1 cellular context compared by ENCODE assay signal in the genomic region with DNA sequence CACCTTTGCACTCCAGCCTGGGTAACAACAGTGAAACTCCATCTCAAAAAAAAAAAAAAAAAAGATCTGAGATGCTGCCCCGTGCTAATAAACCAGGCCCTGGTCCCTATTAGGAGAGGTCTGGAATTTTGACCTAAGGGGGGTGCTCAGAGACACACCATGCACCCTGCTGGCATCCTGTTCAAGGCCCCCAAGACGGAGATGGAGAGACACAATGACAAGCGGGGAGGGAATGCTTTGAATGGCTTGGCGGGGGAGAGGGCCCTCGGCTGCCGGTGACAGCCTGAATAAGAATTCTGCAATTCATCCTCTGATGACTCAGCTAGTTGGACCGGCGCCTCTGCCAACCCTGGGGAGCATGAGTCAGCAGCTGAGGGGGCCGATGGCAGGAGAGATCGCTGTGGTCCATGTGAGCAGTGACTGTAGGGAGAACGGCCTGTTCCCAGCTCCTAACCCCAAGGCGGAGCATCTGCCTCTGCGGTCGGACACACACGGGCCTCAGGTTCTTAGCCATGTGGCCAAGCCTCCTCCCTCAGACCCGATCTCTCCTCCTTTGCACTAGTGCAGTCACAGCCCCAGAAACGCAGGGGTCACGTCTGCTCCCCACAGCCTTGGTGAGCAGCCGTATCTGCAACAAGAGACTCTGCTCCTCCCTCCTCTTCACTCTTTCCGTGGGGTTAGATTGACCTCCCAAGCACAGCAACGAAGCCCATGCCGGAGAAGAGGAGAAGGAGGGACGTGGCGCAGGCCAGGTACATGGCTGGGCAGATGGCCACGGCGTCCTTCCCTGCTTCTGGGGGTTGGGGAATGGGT.
A peak's percentile ranks its signal among the peaks of the same experiment; 100 is the strongest.
TF ChIP-seq lines count a peak whose summit lies in the region.

No MANE protein-coding gene starts in this region.

TF ChIP-seq in HepG2, 621 proteins besides CTCF, POLR2A, EP300 and RAD21 (continued from another document and continues in another):
- TF ChIP-seq, protein P1, sequence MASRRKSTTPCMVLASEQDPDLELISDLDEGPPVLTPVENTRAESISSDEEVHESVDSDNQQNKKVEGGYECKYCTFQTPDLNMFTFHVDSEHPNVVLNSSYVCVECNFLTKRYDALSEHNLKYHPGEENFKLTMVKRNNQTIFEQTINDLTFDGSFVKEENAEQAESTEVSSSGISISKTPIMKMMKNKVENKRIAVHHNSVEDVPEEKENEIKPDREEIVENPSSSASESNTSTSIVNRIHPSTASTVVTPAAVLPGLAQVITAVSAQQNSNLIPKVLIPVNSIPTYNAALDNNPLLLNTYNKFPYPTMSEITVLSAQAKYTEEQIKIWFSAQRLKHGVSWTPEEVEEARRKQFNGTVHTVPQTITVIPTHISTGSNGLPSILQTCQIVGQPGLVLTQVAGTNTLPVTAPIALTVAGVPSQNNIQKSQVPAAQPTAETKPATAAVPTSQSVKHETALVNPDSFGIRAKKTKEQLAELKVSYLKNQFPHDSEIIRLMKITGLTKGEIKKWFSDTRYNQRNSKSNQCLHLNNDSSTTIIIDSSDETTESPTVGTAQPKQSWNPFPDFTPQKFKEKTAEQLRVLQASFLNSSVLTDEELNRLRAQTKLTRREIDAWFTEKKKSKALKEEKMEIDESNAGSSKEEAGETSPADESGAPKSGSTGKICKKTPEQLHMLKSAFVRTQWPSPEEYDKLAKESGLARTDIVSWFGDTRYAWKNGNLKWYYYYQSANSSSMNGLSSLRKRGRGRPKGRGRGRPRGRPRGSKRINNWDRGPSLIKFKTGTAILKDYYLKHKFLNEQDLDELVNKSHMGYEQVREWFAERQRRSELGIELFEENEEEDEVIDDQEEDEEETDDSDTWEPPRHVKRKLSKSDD (CRISPR knock-in tag; IDR thresholded peaks at IDR 0.05; ENCODE audit: low read depth) = no peak
- TF ChIP-seq ZNF607 (CRISPR knock-in tag; IDR thresholded peaks at IDR 0.05; ENCODE audit: borderline replicate concordance) (no peak), SP2 (CRISPR knock-in tag; IDR thresholded peaks at IDR 0.05) (no peak), ZNF138 (CRISPR knock-in tag; IDR thresholded peaks at IDR 0.05; ENCODE audit: low read depth) (no peak), KAT2B (IDR thresholded peaks at IDR 0.05; ENCODE audit: borderline replicate concordance, low read depth, low read length) (no peak), ZNF615 (CRISPR knock-in tag; IDR thresholded peaks at IDR 0.05; ENCODE audit: borderline replicate concordance) (no peak), ETV6 (CRISPR knock-in tag; conservative IDR thresholded peaks at IDR 0.05) (no peak), SP4 (CRISPR knock-in tag; IDR thresholded peaks at IDR 0.05) (no peak), KLF15 (CRISPR knock-in tag; IDR thresholded peaks at IDR 0.05; ENCODE audit: borderline replicate concordance) (no peak), WIZ (CRISPR knock-in tag; IDR thresholded peaks at IDR 0.05) (no peak), SALL2 (CRISPR knock-in tag; IDR thresholded peaks at IDR 0.05) (peak; percentile 83), THAP11 (CRISPR knock-in tag; IDR thresholded peaks at IDR 0.05) (peak; percentile 65; the same call in 1 of the 2 replicates), PHF8 (CRISPR knock-in tag; IDR thresholded peaks at IDR 0.05) (no peak; the same call in 1 of the 2 replicates), HOXA5 (CRISPR knock-in tag; IDR thresholded peaks at IDR 0.05) (no peak), ZNF354B (CRISPR knock-in tag; IDR thresholded peaks at IDR 0.05) (no peak), MATR3 (CRISPR knock-in tag; IDR thresholded peaks at IDR 0.05) (no peak), ZNF552 (CRISPR knock-in tag; IDR thresholded peaks at IDR 0.05; ENCODE audit: borderline replicate concordance) (no peak), ZNF124 (CRISPR knock-in tag; IDR thresholded peaks at IDR 0.05) (0 out of 2 replicates have a peak, but pooled peaks have one; percentile 46), ZNF143 (CRISPR knock-in tag; IDR thresholded peaks at IDR 0.05) (peak; percentile 41; the same call in 1 of the 2 replicates), ZFYVE20 (CRISPR knock-in tag; IDR thresholded peaks at IDR 0.05; ENCODE audit: borderline replicate concordance, low read depth) (no peak), GATA4 (IDR thresholded peaks at IDR 0.05; ENCODE audit: borderline replicate concordance, low read depth) (no peak), U2AF2 (IDR thresholded peaks at IDR 0.05; ENCODE audit: low read depth, low read length) (no peak), GZF1 (CRISPR knock-in tag; IDR thresholded peaks at IDR 0.05) (no peak), ZNF275 (CRISPR knock-in tag; IDR thresholded peaks at IDR 0.05; ENCODE audit: borderline replicate concordance) (no peak), ZNF121 (CRISPR knock-in tag; IDR thresholded peaks at IDR 0.05) (peak; percentile 37; the same call in 1 of the 2 replicates), JUN (CRISPR knock-in tag; IDR thresholded peaks at IDR 0.05) (no peak), ARNT (IDR thresholded peaks at IDR 0.05) (no peak), FOSL1 (CRISPR knock-in tag; IDR thresholded peaks at IDR 0.05; ENCODE audit: borderline replicate concordance) (peak; percentile 64), ZNF761 (CRISPR knock-in tag; conservative IDR thresholded peaks at IDR 0.05) (no peak), ZKSCAN8 (CRISPR knock-in tag; IDR thresholded peaks at IDR 0.05; ENCODE audit: borderline replicate concordance) (no peak), RAD51 (IDR thresholded peaks at IDR 0.05; ENCODE audit: borderline replicate concordance) (no peak), RARA (CRISPR knock-in tag; IDR thresholded peaks at IDR 0.05) (peak; percentile 65; the same call in 1 of the 2 replicates)
- TF ChIP-seq, protein P2, sequence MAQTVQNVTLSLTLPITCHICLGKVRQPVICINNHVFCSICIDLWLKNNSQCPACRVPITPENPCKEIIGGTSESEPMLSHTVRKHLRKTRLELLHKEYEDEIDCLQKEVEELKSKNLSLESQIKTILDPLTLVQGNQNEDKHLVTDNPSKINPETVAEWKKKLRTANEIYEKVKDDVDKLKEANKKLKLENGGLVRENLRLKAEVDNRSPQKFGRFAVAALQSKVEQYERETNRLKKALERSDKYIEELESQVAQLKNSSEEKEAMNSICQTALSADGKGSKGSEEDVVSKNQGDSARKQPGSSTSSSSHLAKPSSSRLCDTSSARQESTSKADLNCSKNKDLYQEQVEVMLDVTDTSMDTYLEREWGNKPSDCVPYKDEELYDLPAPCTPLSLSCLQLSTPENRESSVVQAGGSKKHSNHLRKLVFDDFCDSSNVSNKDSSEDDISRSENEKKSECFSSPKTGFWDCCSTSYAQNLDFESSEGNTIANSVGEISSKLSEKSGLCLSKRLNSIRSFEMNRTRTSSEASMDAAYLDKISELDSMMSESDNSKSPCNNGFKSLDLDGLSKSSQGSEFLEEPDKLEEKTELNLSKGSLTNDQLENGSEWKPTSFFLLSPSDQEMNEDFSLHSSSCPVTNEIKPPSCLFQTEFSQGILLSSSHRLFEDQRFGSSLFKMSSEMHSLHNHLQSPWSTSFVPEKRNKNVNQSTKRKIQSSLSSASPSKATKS (CRISPR knock-in tag; IDR thresholded peaks at IDR 0.05) = no peak
- TF ChIP-seq, protein P3, sequence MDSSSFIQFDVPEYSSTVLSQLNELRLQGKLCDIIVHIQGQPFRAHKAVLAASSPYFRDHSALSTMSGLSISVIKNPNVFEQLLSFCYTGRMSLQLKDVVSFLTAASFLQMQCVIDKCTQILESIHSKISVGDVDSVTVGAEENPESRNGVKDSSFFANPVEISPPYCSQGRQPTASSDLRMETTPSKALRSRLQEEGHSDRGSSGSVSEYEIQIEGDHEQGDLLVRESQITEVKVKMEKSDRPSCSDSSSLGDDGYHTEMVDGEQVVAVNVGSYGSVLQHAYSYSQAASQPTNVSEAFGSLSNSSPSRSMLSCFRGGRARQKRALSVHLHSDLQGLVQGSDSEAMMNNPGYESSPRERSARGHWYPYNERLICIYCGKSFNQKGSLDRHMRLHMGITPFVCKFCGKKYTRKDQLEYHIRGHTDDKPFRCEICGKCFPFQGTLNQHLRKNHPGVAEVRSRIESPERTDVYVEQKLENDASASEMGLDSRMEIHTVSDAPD (CRISPR knock-in tag; IDR thresholded peaks at IDR 0.05) = no peak
- TF ChIP-seq, protein P4, sequence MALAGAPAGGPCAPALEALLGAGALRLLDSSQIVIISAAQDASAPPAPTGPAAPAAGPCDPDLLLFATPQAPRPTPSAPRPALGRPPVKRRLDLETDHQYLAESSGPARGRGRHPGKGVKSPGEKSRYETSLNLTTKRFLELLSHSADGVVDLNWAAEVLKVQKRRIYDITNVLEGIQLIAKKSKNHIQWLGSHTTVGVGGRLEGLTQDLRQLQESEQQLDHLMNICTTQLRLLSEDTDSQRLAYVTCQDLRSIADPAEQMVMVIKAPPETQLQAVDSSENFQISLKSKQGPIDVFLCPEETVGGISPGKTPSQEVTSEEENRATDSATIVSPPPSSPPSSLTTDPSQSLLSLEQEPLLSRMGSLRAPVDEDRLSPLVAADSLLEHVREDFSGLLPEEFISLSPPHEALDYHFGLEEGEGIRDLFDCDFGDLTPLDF (CRISPR knock-in tag; IDR thresholded peaks at IDR 0.05) = no peak
- TF ChIP-seq, protein P5, sequence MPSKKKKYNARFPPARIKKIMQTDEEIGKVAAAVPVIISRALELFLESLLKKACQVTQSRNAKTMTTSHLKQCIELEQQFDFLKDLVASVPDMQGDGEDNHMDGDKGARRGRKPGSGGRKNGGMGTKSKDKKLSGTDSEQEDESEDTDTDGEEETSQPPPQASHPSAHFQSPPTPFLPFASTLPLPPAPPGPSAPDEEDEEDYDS (CRISPR knock-in tag; IDR thresholded peaks at IDR 0.05) = peak; percentile 27; the same call in 1 of the 2 replicates
- TF ChIP-seq, protein P6, sequence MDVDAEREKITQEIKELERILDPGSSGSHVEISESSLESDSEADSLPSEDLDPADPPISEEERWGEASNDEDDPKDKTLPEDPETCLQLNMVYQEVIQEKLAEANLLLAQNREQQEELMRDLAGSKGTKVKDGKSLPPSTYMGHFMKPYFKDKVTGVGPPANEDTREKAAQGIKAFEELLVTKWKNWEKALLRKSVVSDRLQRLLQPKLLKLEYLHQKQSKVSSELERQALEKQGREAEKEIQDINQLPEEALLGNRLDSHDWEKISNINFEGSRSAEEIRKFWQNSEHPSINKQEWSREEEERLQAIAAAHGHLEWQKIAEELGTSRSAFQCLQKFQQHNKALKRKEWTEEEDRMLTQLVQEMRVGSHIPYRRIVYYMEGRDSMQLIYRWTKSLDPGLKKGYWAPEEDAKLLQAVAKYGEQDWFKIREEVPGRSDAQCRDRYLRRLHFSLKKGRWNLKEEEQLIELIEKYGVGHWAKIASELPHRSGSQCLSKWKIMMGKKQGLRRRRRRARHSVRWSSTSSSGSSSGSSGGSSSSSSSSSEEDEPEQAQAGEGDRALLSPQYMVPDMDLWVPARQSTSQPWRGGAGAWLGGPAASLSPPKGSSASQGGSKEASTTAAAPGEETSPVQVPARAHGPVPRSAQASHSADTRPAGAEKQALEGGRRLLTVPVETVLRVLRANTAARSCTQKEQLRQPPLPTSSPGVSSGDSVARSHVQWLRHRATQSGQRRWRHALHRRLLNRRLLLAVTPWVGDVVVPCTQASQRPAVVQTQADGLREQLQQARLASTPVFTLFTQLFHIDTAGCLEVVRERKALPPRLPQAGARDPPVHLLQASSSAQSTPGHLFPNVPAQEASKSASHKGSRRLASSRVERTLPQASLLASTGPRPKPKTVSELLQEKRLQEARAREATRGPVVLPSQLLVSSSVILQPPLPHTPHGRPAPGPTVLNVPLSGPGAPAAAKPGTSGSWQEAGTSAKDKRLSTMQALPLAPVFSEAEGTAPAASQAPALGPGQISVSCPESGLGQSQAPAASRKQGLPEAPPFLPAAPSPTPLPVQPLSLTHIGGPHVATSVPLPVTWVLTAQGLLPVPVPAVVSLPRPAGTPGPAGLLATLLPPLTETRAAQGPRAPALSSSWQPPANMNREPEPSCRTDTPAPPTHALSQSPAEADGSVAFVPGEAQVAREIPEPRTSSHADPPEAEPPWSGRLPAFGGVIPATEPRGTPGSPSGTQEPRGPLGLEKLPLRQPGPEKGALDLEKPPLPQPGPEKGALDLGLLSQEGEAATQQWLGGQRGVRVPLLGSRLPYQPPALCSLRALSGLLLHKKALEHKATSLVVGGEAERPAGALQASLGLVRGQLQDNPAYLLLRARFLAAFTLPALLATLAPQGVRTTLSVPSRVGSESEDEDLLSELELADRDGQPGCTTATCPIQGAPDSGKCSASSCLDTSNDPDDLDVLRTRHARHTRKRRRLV (CRISPR knock-in tag; IDR thresholded peaks at IDR 0.05) = no peak
- TF ChIP-seq, protein P7, sequence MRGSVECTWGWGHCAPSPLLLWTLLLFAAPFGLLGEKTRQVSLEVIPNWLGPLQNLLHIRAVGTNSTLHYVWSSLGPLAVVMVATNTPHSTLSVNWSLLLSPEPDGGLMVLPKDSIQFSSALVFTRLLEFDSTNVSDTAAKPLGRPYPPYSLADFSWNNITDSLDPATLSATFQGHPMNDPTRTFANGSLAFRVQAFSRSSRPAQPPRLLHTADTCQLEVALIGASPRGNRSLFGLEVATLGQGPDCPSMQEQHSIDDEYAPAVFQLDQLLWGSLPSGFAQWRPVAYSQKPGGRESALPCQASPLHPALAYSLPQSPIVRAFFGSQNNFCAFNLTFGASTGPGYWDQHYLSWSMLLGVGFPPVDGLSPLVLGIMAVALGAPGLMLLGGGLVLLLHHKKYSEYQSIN (CRISPR knock-in tag; IDR thresholded peaks at IDR 0.05; ENCODE audit: borderline replicate concordance) = no peak
- TF ChIP-seq, protein P8, sequence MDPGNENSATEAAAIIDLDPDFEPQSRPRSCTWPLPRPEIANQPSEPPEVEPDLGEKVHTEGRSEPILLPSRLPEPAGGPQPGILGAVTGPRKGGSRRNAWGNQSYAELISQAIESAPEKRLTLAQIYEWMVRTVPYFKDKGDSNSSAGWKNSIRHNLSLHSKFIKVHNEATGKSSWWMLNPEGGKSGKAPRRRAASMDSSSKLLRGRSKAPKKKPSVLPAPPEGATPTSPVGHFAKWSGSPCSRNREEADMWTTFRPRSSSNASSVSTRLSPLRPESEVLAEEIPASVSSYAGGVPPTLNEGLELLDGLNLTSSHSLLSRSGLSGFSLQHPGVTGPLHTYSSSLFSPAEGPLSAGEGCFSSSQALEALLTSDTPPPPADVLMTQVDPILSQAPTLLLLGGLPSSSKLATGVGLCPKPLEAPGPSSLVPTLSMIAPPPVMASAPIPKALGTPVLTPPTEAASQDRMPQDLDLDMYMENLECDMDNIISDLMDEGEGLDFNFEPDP (CRISPR knock-in tag; conservative IDR thresholded peaks at IDR 0.05) = no peak
